ENCODE assay signal across 8 cellular contexts in the genomic region with DNA sequence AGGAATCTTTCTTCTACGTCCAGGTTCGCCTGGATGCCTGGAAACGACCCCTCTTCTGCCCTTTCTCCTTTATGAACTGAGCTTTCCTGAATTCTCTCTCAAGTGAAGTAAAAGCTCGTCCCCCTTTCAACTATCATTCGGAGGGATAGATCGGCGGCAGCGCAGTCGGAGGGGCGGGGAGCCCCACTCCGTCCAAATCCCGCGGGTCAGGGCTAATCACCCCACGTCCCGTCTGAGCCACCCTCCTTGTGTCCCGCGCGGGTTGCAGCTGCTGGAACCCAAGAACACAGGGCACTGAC. TPM values are rescaled to one million over a fixed set of nuclear protein-coding genes. Genes with fewer than 3 reads are reported as not detected.
DNase-seq lines count a peak whose midpoint lies in the region; ATAC-seq and TF ChIP-seq lines count a peak whose summit lies in the region.

No MANE protein-coding gene starts in this region.

- no peaks in the 10 kb centered on the region for H3K9me3 Mint-ChIP-seq in nephron

- peak; percentile 29 for ATAC-seq in GM21529 (IDR thresholded peaks at IDR 0.05; ENCODE audit: unreplicated experiment)

- TF ChIP-seq CTCF in nephron (IDR thresholded peaks at IDR 0.05; ENCODE audit: unreplicated experiment in 3 of 3): no peak

- H3K9ac ChIP-seq in endocrine pancreas (ENCODE audit: control insufficient read depth, insufficient read depth, low read length): peak overlapping the region; percentile 60

- no peaks in the 10 kb centered on the region for H3K36me3 Mint-ChIP-seq in nephron (ENCODE audit: low read depth)

- H3K36me3 ChIP-seq in MG63 (no peaks in the 10 kb centered on the region), endocrine pancreas (ENCODE audit: control insufficient read depth, insufficient read depth, low read length) (no peaks in the 10 kb centered on the region)

- no peaks in the 10 kb centered on the region for H3K27me3 ChIP-seq in MG63
- H3K27me3 ChIP-seq in endocrine pancreas (ENCODE audit: control insufficient read depth, insufficient read depth, low read length): no peaks in the 10 kb centered on the region

- peak overlapping the region; percentile 73 to 90 (median 89) for H3K27ac Mint-ChIP-seq in nephron

- no peaks in the 10 kb centered on the region for H3K9me3 ChIP-seq in MG63
- no peaks in the 10 kb centered on the region for H3K9me3 ChIP-seq in endocrine pancreas (ENCODE audit: control insufficient read depth, low read length)

- H3K4me1 ChIP-seq in endocrine pancreas (ENCODE audit: control insufficient read depth, insufficient read depth, low read length): peaks cover 3% of the 10 kb centered on the region

- peak overlapping the region; percentile 80 for H3K4me3 ChIP-seq in MG63
- H3K4me3 ChIP-seq in endocrine pancreas (ENCODE audit: control insufficient read depth, insufficient read depth, low read length): peak overlapping the region; percentile 83

- DNase-seq in MG63 (no peak), NCI-H1694 treated with DMSO at 0.1 percent for 48 hours (lab: John Stamatoyannopoulos, UW) (no peak), germinal center (ENCODE audit: low spot score) (no peak), activated gamma-delta T cell treated with Interleukin-2 at 50 U/mL for 16 hours (no peak), NCI-H748 (lab: John Stamatoyannopoulos, UW; ENCODE audit: unreplicated experiment) (no peak)

- no peaks in the 10 kb centered on the region for H3K27me3 Mint-ChIP-seq in nephron (ENCODE audit: low read depth)

- H3K4me3 Mint-ChIP-seq in nephron: peak overlapping the region; percentile 96

- peaks cover 12% of the 10 kb centered on the region for H3K4me1 Mint-ChIP-seq in nephron

RNA-seq across cellular contexts. Expression of a gene that starts 0.4 kb away (rescaled TPM):
- 0.13 TPM in 1 of 2 replicates, not detected in the other for total RNA-seq in MG63 (2014; rRNA removed; shearing (Covaris generic); ENCODE audit: low replicate concordance)

RNA-seq across cellular contexts. Expression of a gene that starts 0.7 kb away (rescaled TPM):
- total RNA-seq in MG63 (2014; rRNA removed; shearing (Covaris generic); ENCODE audit: low replicate concordance): 0.99 and 2.5 TPM in 2 replicates
